ENCODE assay signal across 31 cellular contexts in genomic region chr10:86329093-86329710, GRCh38. TPM values are rescaled to one million over a fixed set of nuclear protein-coding genes. Genes with fewer than 3 reads are reported as not detected.
DNase-seq lines count a peak whose midpoint lies in the region; ATAC-seq and TF ChIP-seq lines count a peak whose summit lies in the region.
"Had no signal": no experiment of that assay in that cellular context is flagged by ENCODE, and none has a peak within 500 bp of the region (broad histone marks: within the 10 kb centered on the region; RNA-seq: fewer than 3 reads in every experiment).

No MANE protein-coding gene starts in this region.

- H3K27me3 ChIP-seq in HCT116 (ENCODE audit: insufficient read depth, low read length), result no peaks in the 10 kb centered on the region
- no peaks in the 10 kb centered on the region for H3K27me3 ChIP-seq in endodermal cell (ENCODE audit: control insufficient read depth, insufficient read depth, low read length, poor library complexity, severe bottlenecking)
- no peaks in the 10 kb centered on the region for H3K27me3 ChIP-seq in osteoblast (ENCODE audit: insufficient read depth, low read length)
- H3K27me3 ChIP-seq: adrenal gland, testis, uterus had no signal

- H3K9me3 Mint-ChIP-seq in CD14-positive monocyte (no peaks in the 10 kb centered on the region), endodermal cell (no peaks in the 10 kb centered on the region), nephron progenitor cell (no peaks in the 10 kb centered on the region)
- H3K9me3 Mint-ChIP-seq: activated naive CD4-positive, alpha-beta T cell treated with anti-CD3 and anti-CD28 coated beads for 36 hours; central memory CD8-positive, alpha-beta T cell; dendritic cell treated with granulocyte-macrophage colony-stimulating factor and Interleukin-4, amounts not matched to agents 40 ng/mL and 50 ng/mL, for 4 days; HFFc6; naive thymus-derived CD4-positive, alpha-beta T cell; T-helper 1 cell treated with Interleukin-12 subunit alpha and Interleukin-12 subunit beta and Interleukin-4 antibody, amounts not matched to agents 30 μg/mL and 1 μg/mL, for 36 hours had no signal

- no TSS peak for BruUV-seq in HCT116 (replicated peaks; lab: Mats Ljungman, UMichigan)

- H3K4me1 ChIP-seq in HCT116 (ENCODE audit: control insufficient read depth in 1 of 2, insufficient read depth in 2 of 2, low read length in 2 of 2) (no peaks in the 10 kb centered on the region), endodermal cell (ENCODE audit: control insufficient read depth, insufficient read depth, low read length) (no peaks in the 10 kb centered on the region), osteoblast (ENCODE audit: insufficient read depth, low read length) (no peaks in the 10 kb centered on the region)
- H3K4me1 ChIP-seq: adrenal gland, testis, uterus had no signal

- intact Hi-C loops in CD14-positive monocyte (cut with micrococcal nuclease) (no loop called here), HCT116 (cut with micrococcal nuclease) (no loop called here)

- H3K9me2 ChIP-seq in HCT116 (ENCODE audit: insufficient read depth), result no peaks in the 10 kb centered on the region

- RAD21 ChIA-PET in HCT116 (lab: Charles Lee; ENCODE audit: low non-redundant PET in 1 of 2, low total read pairs in 2 of 2, uncharacterized antibody in 2 of 2, unreplicated experiment in 2 of 2), result no interaction called here

- DNase-seq in CD14-positive monocyte (ENCODE audit: low spot score) (peak; percentile 22), HCT116 (ENCODE audit: low read depth, low spot score) (no peak), endodermal cell (no peak), osteoblast (ENCODE audit: insufficient read length, low spot score, missing footprints) (peak; percentile 69), caudate nucleus (lab: John Stamatoyannopoulos, UW) (no peak), AG08395 (ENCODE audit: low spot score) (no peak), nephron progenitor cell (no peak)
- DNase-seq in stimulated activated CD4-positive, alpha-beta T cell treated with anti-CD3 and anti-CD28 coated beads, Interleukin-2, amount 100 ng/mL, for 48 hours, result no peak
- DNase-seq: activated CD4-positive, alpha-beta T cell treated with anti-CD3 and anti-CD28 coated beads, Interleukin-2, amount 50 U/mL, for 48 hours; activated naive CD4-positive, alpha-beta T cell treated with anti-CD3 and anti-CD28 coated beads for 36 hours; adrenal gland; EL; HFFc6; KBM-7; naive thymus-derived CD4-positive, alpha-beta T cell; NCI-H1092; NCI-H1694; NCI-H446 treated with DMSO at 0.1 percent for 48 hours; nucleus accumbens; stimulated activated naive CD8-positive, alpha-beta T cell treated with anti-CD3 and anti-CD28 coated beads, Interleukin-15, Interleukin-2, amounts not matched to agents 100 U/mL and 50 U/mL, for 24 hours; testis; uterus had no signal

- H3K9me3 ChIP-seq in HCT116 (ENCODE audit: control insufficient read depth in 1 of 2, insufficient read depth in 1 of 2, low read depth in 1 of 2, low read length in 2 of 2) (no peaks in the 10 kb centered on the region), endodermal cell (ENCODE audit: control insufficient read depth, low read length) (no peaks in the 10 kb centered on the region), osteoblast (ENCODE audit: low read depth, low read length) (no peaks in the 10 kb centered on the region)
- H3K9me3 ChIP-seq: adrenal gland, testis, uterus had no signal

- no peak overlapping the region for H3K4me3 ChIP-seq in HCT116 (replicated peaks in 1 of 2; ENCODE audit: low read depth in 1 of 2, low read length in 2 of 2)
- H3K4me3 ChIP-seq in endodermal cell (ENCODE audit: low read length), result no peak overlapping the region
- no peak overlapping the region for H3K4me3 ChIP-seq in osteoblast (ENCODE audit: insufficient read depth, low read length)
- H3K4me3 ChIP-seq: adrenal gland, lung, SK-N-MC, testis, uterus had no signal

- no peak for TF ChIP-seq POLR2A in HCT116 (IDR thresholded peaks at IDR 0.05; ENCODE audit: borderline replicate concordance, extremely low read depth, insufficient read depth, insufficient read length)

- no peaks in the 10 kb centered on the region for H3K4me1 Mint-ChIP-seq in CD14-positive monocyte
- no peaks in the 10 kb centered on the region for H3K4me1 Mint-ChIP-seq in endodermal cell
- peaks cover 15% of the 10 kb centered on the region for H3K4me1 Mint-ChIP-seq in nephron progenitor cell
- H3K4me1 Mint-ChIP-seq: central memory CD8-positive, alpha-beta T cell had no signal

- peaks cover 5 to 20% (median 14%) of the 10 kb centered on the region in 3 donors for H3K27me3 Mint-ChIP-seq in CD14-positive monocyte (ENCODE audit: low read depth in 3 of 3)
- peaks cover 6% of the 10 kb centered on the region for H3K27me3 Mint-ChIP-seq in endodermal cell (ENCODE audit: insufficient read depth)
- peaks cover 19% of the 10 kb centered on the region for H3K27me3 Mint-ChIP-seq in nephron progenitor cell (ENCODE audit: low read depth, poor library complexity)

- H2AFZ ChIP-seq in HCT116 (ENCODE audit: low read depth, low read length, poor library complexity, severe bottlenecking), result no peak overlapping the region
- no peak overlapping the region for H2AFZ ChIP-seq in osteoblast (ENCODE audit: low read length)

- H3K27ac ChIP-seq in HCT116 (ENCODE audit: low read depth, low read length) (no peak overlapping the region), endodermal cell (ENCODE audit: low read depth, low read length) (no peak overlapping the region), osteoblast (ENCODE audit: low read depth, low read length) (no peak overlapping the region), caudate nucleus (ENCODE audit: low read depth, low read length) (no peak overlapping the region)
- H3K27ac ChIP-seq: adrenal gland, SK-N-MC, testis, uterus had no signal

- 93 to 100% methylated on average over 3 to 7 of the region's 7 CpGs for WGBS in endodermal cell (ENCODE audit: insufficient coverage in 1 of 2, insufficient read length in 1 of 2), 2 experiments

- H3K36me3 ChIP-seq in HCT116 (ENCODE audit: control insufficient read depth in 1 of 2, insufficient read depth in 2 of 2, low read length in 2 of 2), result no peaks in the 10 kb centered on the region
- H3K36me3 ChIP-seq in endodermal cell (ENCODE audit: control insufficient read depth, insufficient read depth, low read length), result no peaks in the 10 kb centered on the region
- H3K36me3 ChIP-seq in osteoblast (ENCODE audit: insufficient read depth, low read length), result no peaks in the 10 kb centered on the region
- H3K36me3 ChIP-seq: adrenal gland, uterus had no signal

- H3K4me3 Mint-ChIP-seq in CD14-positive monocyte, result no peak overlapping the region
- H3K4me3 Mint-ChIP-seq in endodermal cell, result no peak overlapping the region
- H3K4me3 Mint-ChIP-seq in nephron progenitor cell, result no peak overlapping the region
- H3K4me3 Mint-ChIP-seq: activated naive CD4-positive, alpha-beta T cell treated with anti-CD3 and anti-CD28 coated beads for 36 hours; central memory CD8-positive, alpha-beta T cell; dendritic cell treated with granulocyte-macrophage colony-stimulating factor and Interleukin-4, amounts not matched to agents 40 ng/mL and 50 ng/mL, for 4 days; HFFc6; naive thymus-derived CD4-positive, alpha-beta T cell; T-helper 1 cell treated with Interleukin-12 subunit alpha and Interleukin-12 subunit beta and Interleukin-4 antibody, amounts not matched to agents 30 μg/mL and 1 μg/mL, for 36 hours had no signal

- TF ChIP-seq CTCF in CD14-positive monocyte (IDR thresholded peaks at IDR 0.05) (no peak), HCT116 (IDR thresholded peaks at IDR 0.05 in 2 of 3, conservative IDR thresholded peaks at IDR 0.05 in 1 of 3; ENCODE audit: borderline replicate concordance in 1 of 3, insufficient read depth in 1 of 3, low read depth in 2 of 3, low read length in 2 of 3) (peak in 1 of 3 experiments; percentile 11; a peak in 1 of 6 replicates), endodermal cell (conservative IDR thresholded peaks at IDR 0.05) (peak; percentile 48), osteoblast (IDR thresholded peaks at IDR 0.05; ENCODE audit: extremely low read depth, low read depth, low read length) (no peak), nephron progenitor cell (IDR thresholded peaks at IDR 0.05) (no peak)

- POLR2A ChIA-PET in HCT116 (lab: Charles Lee), result no interaction called here

- ATAC-seq in HCT116, result peak; percentile 68
- ATAC-seq: activated CD4-positive, CD25-positive, alpha-beta regulatory T cell treated with anti-CD3 and anti-CD28 coated beads, Interleukin-2, amount 50 U/mL, for 24 hours; naive thymus-derived CD4-positive, alpha-beta T cell; stimulated activated naive CD8-positive, alpha-beta T cell treated with anti-CD3 and anti-CD28 coated beads, Interleukin-15, Interleukin-2, amounts not matched to agents 100 U/mL and 50 U/mL, for 24 hours had no signal

- H3K4me2 ChIP-seq in HCT116 (ENCODE audit: low read length) (no peak overlapping the region), osteoblast (ENCODE audit: insufficient read depth, low read length) (no peak overlapping the region)

- H3K79me2 ChIP-seq in HCT116 (ENCODE audit: insufficient read depth, low read length) (no peaks in the 10 kb centered on the region), osteoblast (ENCODE audit: insufficient read depth, low read length) (no peaks in the 10 kb centered on the region)

- H4K20me1 ChIP-seq in HCT116 (ENCODE audit: insufficient read depth) (no peaks in the 10 kb centered on the region), osteoblast (ENCODE audit: insufficient read depth, low read length) (no peaks in the 10 kb centered on the region)

- H3K9ac ChIP-seq in HCT116 (ENCODE audit: low read length) (no peak overlapping the region), endodermal cell (ENCODE audit: extremely low read depth, low read length, poor library complexity, severe bottlenecking) (no peak overlapping the region)

- H3K27ac Mint-ChIP-seq in CD14-positive monocyte (no peak overlapping the region), endodermal cell (no peak overlapping the region), nephron progenitor cell (no peak overlapping the region)
- H3K27ac Mint-ChIP-seq: activated naive CD4-positive, alpha-beta T cell treated with anti-CD3 and anti-CD28 coated beads for 36 hours; dendritic cell treated with granulocyte-macrophage colony-stimulating factor and Interleukin-4, amounts not matched to agents 40 ng/mL and 50 ng/mL, for 4 days; HFFc6; naive thymus-derived CD4-positive, alpha-beta T cell; T-helper 1 cell treated with Interleukin-12 subunit alpha and Interleukin-12 subunit beta and Interleukin-4 antibody, amounts not matched to agents 30 μg/mL and 1 μg/mL, for 36 hours had no signal

- CTCF ChIA-PET in HCT116 (lab: Charles Lee), result no interaction called here

- no peak for TF ChIP-seq RAD21 in HCT116 (IDR thresholded peaks at IDR 0.05; ENCODE audit: low read depth)

- H3K36me3 Mint-ChIP-seq in CD14-positive monocyte (no peaks in the 10 kb centered on the region), endodermal cell (ENCODE audit: low read depth) (no peaks in the 10 kb centered on the region), nephron progenitor cell (ENCODE audit: low read depth) (no peaks in the 10 kb centered on the region)

RNA-seq across cellular contexts. Expression of gene GRID1, which starts 37.4 kb away (rescaled TPM):
- polyA plus RNA-seq in CD14-positive monocyte, result not detected
- total RNA-seq in HCT116 (2021; ENCODE audit: unreplicated experiment) (5.6 TPM), endodermal cell (under 1 TPM; 0.13 to 0.53 TPM), osteoblast (under 0.01 TPM in 1 of 2 replicates, not detected in the other)
- 4.8 and 5.0 TPM in 2 replicates for polyA plus RNA-seq in HCT116 (2012)
- 1.1 TPM for polyA plus RNA-seq in endodermal cell (2013, experiment 1 of 2)
- 0.87 TPM for polyA plus RNA-seq in endodermal cell (2013, experiment 2 of 2)
- total RNA-seq: A673; activated naive CD4-positive, alpha-beta T cell treated with anti-CD3 and anti-CD28 coated beads for 36 hours; HFFc6; M059J; naive thymus-derived CD4-positive, alpha-beta T cell; pulmonary artery endothelial cell had no signal
- polyA plus RNA-seq: naive thymus-derived CD4-positive, alpha-beta T cell had no signal

Comparison
In these comparisons a context has a peak if more than half of its experiments do, and no peak if none do; other contexts are left out.
1. DNase-seq: peak in CD14-positive monocyte (single experiment) and osteoblast (single experiment); none in HCT116 (single experiment), endodermal cell (single experiment), caudate nucleus (0 of 61), AG08395 (single experiment), nephron progenitor cell (single experiment) and stimulated activated CD4-positive, alpha-beta T cell treated with anti-CD3 and anti-CD28 coated beads, Interleukin-2, amount 100 ng/mL, for 48 hours (0 of 2).